Comparison of ENCODE assay signal across 9 cellular contexts in genomic region chr20:4740774-4741431, GRCh38. TPM values are rescaled to one million over a fixed set of nuclear protein-coding genes. Genes with fewer than 3 reads are reported as not detected.
DNase-seq lines count a peak whose midpoint lies in the region; ATAC-seq and TF ChIP-seq lines count a peak whose summit lies in the region.
"Had no signal": no experiment of that assay in that cellular context is flagged by ENCODE, and none has a peak within 500 bp of the region (broad histone marks: within the 10 kb centered on the region; RNA-seq: fewer than 3 reads in every experiment).

No MANE protein-coding gene starts in this region.

- no peak overlapping the region for H2AFZ ChIP-seq in OCI-LY1 (ENCODE audit: low read length)
- H2AFZ ChIP-seq in fibroblast of lung (ENCODE audit: low read length): no peak overlapping the region

- H3K79me2 ChIP-seq in OCI-LY1 (ENCODE audit: insufficient read depth, low read length): no peaks in the 10 kb centered on the region
- no peaks in the 10 kb centered on the region for H3K79me2 ChIP-seq in fibroblast of lung (ENCODE audit: control insufficient read depth, insufficient read depth, low read length)

- H3K9ac ChIP-seq in OCI-LY1 (ENCODE audit: low read length) (no peak overlapping the region), fibroblast of lung (ENCODE audit: insufficient read depth, low read length) (no peak overlapping the region)

- no peaks in the 10 kb centered on the region for H3F3A ChIP-seq in OCI-LY1 (ENCODE audit: insufficient read depth, low read length)

- no peak overlapping the region for H3K4me3 ChIP-seq in OCI-LY1 (ENCODE audit: low read depth, low read length, poor library complexity, severe bottlenecking)
- H3K4me3 ChIP-seq in fibroblast of lung (replicated peaks in 1 of 4; ENCODE audit: control extremely low read depth in 1 of 4, insufficient read depth in 1 of 4, low read depth in 3 of 4, low read length in 4 of 4): no peak overlapping the region

- ATAC-seq in GM19035 (IDR thresholded peaks at IDR 0.05; ENCODE audit: unreplicated experiment) (no peak), HG03025 (IDR thresholded peaks at IDR 0.05; ENCODE audit: low FRiP score, unreplicated experiment) (no peak)
- ATAC-seq: left colon had no signal

- H3K27me3 ChIP-seq in OCI-LY1 (ENCODE audit: insufficient read depth, low read length) (no peaks in the 10 kb centered on the region), fibroblast of lung (ENCODE audit: control insufficient read depth, insufficient read depth, low read length) (peaks cover 3% of the 10 kb centered on the region)

- H3K4me1 ChIP-seq in OCI-LY1 (ENCODE audit: insufficient read depth, low read length, severe bottlenecking): no peaks in the 10 kb centered on the region
- H3K4me1 ChIP-seq in fibroblast of lung (ENCODE audit: control insufficient read depth, extremely low read depth, insufficient read depth, low read length): no peaks in the 10 kb centered on the region

- H3K9me2 ChIP-seq in OCI-LY1 (ENCODE audit: low read depth, low read length): no peaks in the 10 kb centered on the region

- H3K36me3 ChIP-seq in OCI-LY1 (ENCODE audit: insufficient read depth, low read length) (no peaks in the 10 kb centered on the region), fibroblast of lung (ENCODE audit: control insufficient read depth, insufficient read depth, low read length) (no peaks in the 10 kb centered on the region)

- H3K27ac ChIP-seq in OCI-LY1 (ENCODE audit: low read depth, low read length, poor library complexity, severe bottlenecking) (no peak overlapping the region), fibroblast of lung (ENCODE audit: insufficient read depth, low read length) (no peak overlapping the region)

- H3K4me2 ChIP-seq in OCI-LY1 (ENCODE audit: low read length) (no peak overlapping the region), fibroblast of lung (ENCODE audit: extremely low read depth, insufficient read depth, low read length) (no peak overlapping the region)

- TF ChIP-seq CTCF in OCI-LY1 (IDR thresholded peaks at IDR 0.05; ENCODE audit: low read length): peak; percentile 81
- TF ChIP-seq CTCF in fibroblast of lung (conservative IDR thresholded peaks at IDR 0.05 in 1 of 2, IDR thresholded peaks at IDR 0.05 in 1 of 2; ENCODE audit: low read depth in 1 of 2, low read length in 2 of 2): peak; percentile 64 to 82

- H4K20me1 ChIP-seq in OCI-LY1 (ENCODE audit: insufficient read depth, low read length) (no peaks in the 10 kb centered on the region), fibroblast of lung (ENCODE audit: control insufficient read depth, extremely low read depth, insufficient read depth, low read length) (no peaks in the 10 kb centered on the region)

- no peaks in the 10 kb centered on the region for H3K9me3 ChIP-seq in OCI-LY1 (ENCODE audit: low read length)
- H3K9me3 ChIP-seq in fibroblast of lung (ENCODE audit: control insufficient read depth, insufficient read depth, low read depth, low read length): no peaks in the 10 kb centered on the region

- DNase-seq in activated gamma-delta T cell treated with Interleukin-2 at 50 U/mL for 16 hours (peak; percentile 71), activated gamma-delta T cell (lab: John Stamatoyannopoulos, UW) (no peak), activated T-cell treated with anti-CD3 and anti-CD28 coated beads for 1 hour (ENCODE audit: low read depth) (peak; percentile 67), fibroblast of lung (ENCODE audit: low read depth in 2 of 2) (peak; percentile 20 to 48), renal cortical epithelial cell (ENCODE audit: low read depth) (peak; percentile 15)

RNA-seq across cellular contexts. Expression of gene PRND, which starts 19.2 kb away (rescaled TPM):
- total RNA-seq in fibroblast of lung: not detected in 2 replicates
- not detected in 2 replicates for polyA plus RNA-seq in fibroblast of lung
- not detected in 2 replicates for polyA plus RNA-seq in fibroblast of lung (2012)
- polyA minus RNA-seq in fibroblast of lung (ENCODE audit: low replicate concordance): not detected in 2 replicates
- not detected in 2 replicates for total RNA-seq in renal cortical epithelial cell

RNA-seq across cellular contexts. Expression of gene PRNP, which starts 54.6 kb away (rescaled TPM):
- total RNA-seq in fibroblast of lung (179 and 241 TPM in 2 replicates), renal cortical epithelial cell (82.0 and 91.7 TPM in 2 replicates)
- 186 and 197 TPM in 2 replicates for polyA plus RNA-seq in fibroblast of lung
- 149 and 151 TPM in 2 replicates for polyA plus RNA-seq in fibroblast of lung (2012)
- polyA minus RNA-seq in fibroblast of lung (ENCODE audit: low replicate concordance): 60.5 and 68.3 TPM in 2 replicates
